In the genomic region with DNA sequence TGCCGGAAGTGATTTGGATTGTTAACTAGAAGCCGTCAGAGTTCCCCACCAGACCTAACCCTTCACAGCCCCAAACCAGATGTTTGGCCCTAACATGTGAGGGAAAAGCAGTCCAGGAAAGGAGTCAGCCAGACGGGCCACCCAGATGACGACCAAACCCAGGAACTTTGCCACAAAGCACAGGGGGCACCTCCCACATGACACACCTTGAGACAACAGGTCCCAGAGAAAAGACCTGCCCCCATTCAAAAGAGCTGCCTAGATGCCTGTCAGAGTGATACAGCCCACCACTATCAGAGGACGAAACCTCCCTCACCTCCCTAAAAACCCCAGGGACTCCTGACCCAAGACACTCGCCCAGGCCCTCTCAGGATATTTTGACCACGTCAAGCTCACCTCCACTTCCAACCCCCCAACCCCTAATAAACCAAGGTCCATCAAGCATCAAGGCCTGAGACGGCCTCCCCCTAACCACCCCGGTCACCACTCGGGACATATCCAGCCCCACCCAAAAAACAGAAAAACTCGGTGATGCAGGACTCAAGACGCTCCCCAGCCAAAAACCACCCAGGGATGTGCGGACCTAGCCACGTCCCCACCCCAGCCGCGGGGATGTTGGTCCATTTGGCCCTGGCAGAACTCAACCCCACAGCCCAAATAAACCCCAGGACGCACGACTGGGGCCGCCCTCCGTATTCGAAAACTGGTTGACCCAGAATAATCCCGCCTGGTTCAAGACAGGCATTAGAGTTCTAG, we compare ENCODE assay signal across 8 cellular contexts. TPM values are rescaled to one million over a fixed set of nuclear protein-coding genes. Genes with fewer than 3 reads are reported as not detected.
A peak's percentile ranks its signal among the peaks of the same experiment; 100 is the strongest.
DNase-seq lines count a peak whose midpoint lies in the region; FAIRE-seq and TF ChIP-seq lines count a peak whose summit lies in the region.

No MANE protein-coding gene starts in this region.

- H3K4me1 ChIP-seq in HUES6 (ENCODE audit: control insufficient read depth, insufficient read depth, low read length) (peaks cover 11% of the 10 kb centered on the region; the same call in 1 of the 2 replicates), kidney (ENCODE audit: control insufficient read depth in 1 of 2, insufficient read depth in 1 of 2, low read depth in 1 of 2, low read length in 2 of 2) (peaks cover 0 to 7% of the 10 kb centered on the region in 2 donors), stomach smooth muscle (ENCODE audit: control insufficient read depth, insufficient read depth, low read length) (peaks cover 15% of the 10 kb centered on the region)

- H3K9me3 ChIP-seq in HUES6 (ENCODE audit: control insufficient read depth, insufficient read depth, low read depth, low read length): no peaks in the 10 kb centered on the region
- H3K9me3 ChIP-seq in kidney (ENCODE audit: control insufficient read depth in 1 of 2, low read length in 2 of 2): no peaks in the 10 kb centered on the region
- no peaks in the 10 kb centered on the region for H3K9me3 ChIP-seq in stomach smooth muscle (ENCODE audit: control insufficient read depth in 2 of 2, low read length in 2 of 2)

- intact Hi-C loops in kidney (cut with DNase I): no loop called here

- TF ChIP-seq CTCF in astrocyte of the cerebellum (IDR thresholded peaks at IDR 0.05; ENCODE audit: low read depth, low read length, missing control alignments) (no peak), kidney (IDR thresholded peaks at IDR 0.05; ENCODE audit: borderline replicate concordance, extremely low read depth, insufficient read depth) (no peak)

- H3K9ac ChIP-seq in HUES6 (ENCODE audit: low read length) (peak overlapping the region; percentile 81), kidney (ENCODE audit: low read length in 2 of 2) (peak overlapping the region; percentile 55 to 93), stomach smooth muscle (ENCODE audit: low read length in 2 of 2) (peak overlapping the region; percentile 94 to 99)

- peak overlapping the region; percentile 72 for H3K4me3 ChIP-seq in HUES6 (ENCODE audit: low read depth, low read length)
- H3K4me3 ChIP-seq in astrocyte of the cerebellum (ENCODE audit: low read depth, low read length): peak overlapping the region; percentile 77
- H3K4me3 ChIP-seq in kidney (ENCODE audit: low read length in 2 of 2): peak overlapping the region; percentile 80 to 91
- peak overlapping the region; percentile 95 to 99 for H3K4me3 ChIP-seq in stomach smooth muscle (ENCODE audit: low read length in 2 of 2)

- DNase-seq in NCI-H82 (lab: John Stamatoyannopoulos, UW) (peak; percentile 39), NCI-H82 treated with DMSO at 0.1 percent for 48 hours (lab: John Stamatoyannopoulos, UW; ENCODE audit: unreplicated experiment) (no peak), astrocyte of the cerebellum (ENCODE audit: low read depth) (no peak), kidney (no peak), superior temporal gyrus (ENCODE audit: extremely low spot score) (no peak)
- DNase-seq in NK-92 treated with Interleukin-12 subunit alpha and Interleukin-12 subunit beta, amount 100 ng/mL, for 24 hours (lab: John Stamatoyannopoulos, UW): no peak

- H3K27ac ChIP-seq in HUES6 (ENCODE audit: low read depth, low read length): no peak overlapping the region
- H3K27ac ChIP-seq in kidney (ENCODE audit: low read depth in 2 of 2, low read length in 2 of 2): peak overlapping the region in 1 of 2 donors; percentile 85
- H3K27ac ChIP-seq in stomach smooth muscle (ENCODE audit: low read length): peak overlapping the region; percentile 89

- FAIRE-seq in kidney (lab: Jason Lieb, UNC): no peak

- H3K27me3 ChIP-seq in HUES6 (ENCODE audit: control insufficient read depth, insufficient read depth, low read length): peaks cover 49% of the 10 kb centered on the region
- H3K27me3 ChIP-seq in stomach smooth muscle (ENCODE audit: control insufficient read depth in 1 of 2, insufficient read depth in 2 of 2, low read length in 2 of 2): no peaks in the 10 kb centered on the region

- in situ Hi-C loops in astrocyte of the cerebellum (cut with HindIII; ENCODE audit: low sequenced_read_pairs): no loop called here

- H3K36me3 ChIP-seq in HUES6 (ENCODE audit: control insufficient read depth, insufficient read depth, low read length) (no peaks in the 10 kb centered on the region), kidney (ENCODE audit: control insufficient read depth in 1 of 2, insufficient read depth in 2 of 2, low read length in 2 of 2) (no peaks in the 10 kb centered on the region), stomach smooth muscle (ENCODE audit: control insufficient read depth in 2 of 2, insufficient read depth in 2 of 2, low read length in 2 of 2) (no peaks in the 10 kb centered on the region)

RNA-seq across cellular contexts. Expression of a gene that starts 0.7 kb away (rescaled TPM):
- total RNA-seq in kidney: 12.1 TPM
- 7.9 TPM for polyA plus RNA-seq in kidney (ENCODE audit: insufficient read depth, low read depth, low replicate concordance)

RNA-seq across cellular contexts. Expression of a gene that starts 28.3 kb away (rescaled TPM):
- total RNA-seq in kidney: not detected
- polyA plus RNA-seq in kidney (ENCODE audit: insufficient read depth, low read depth, low replicate concordance): not detected

RNA-seq across cellular contexts. Expression of a gene that starts 37.5 kb away (rescaled TPM):
- 118 TPM for total RNA-seq in kidney
- 144 TPM for polyA plus RNA-seq in kidney (ENCODE audit: insufficient read depth, low read depth, low replicate concordance)
